Comparison of ENCODE assay signal across 9 cellular contexts in genomic region chr2:42878581-42878980, GRCh38.
A peak's percentile ranks its signal among the peaks of the same experiment; 100 is the strongest.
DNase-seq lines count a peak whose midpoint lies in the region; ATAC-seq, FAIRE-seq and TF ChIP-seq lines count a peak whose summit lies in the region.
"Had no signal": no experiment of that assay in that cellular context is flagged by ENCODE, and none has a peak within 500 bp of the region (broad histone marks: within the 10 kb centered on the region; RNA-seq: fewer than 3 reads in every experiment).

No MANE protein-coding gene starts in this region.

- H3K9me3 ChIP-seq in endothelial cell of umbilical vein (replicated peaks; ENCODE audit: control insufficient read depth, insufficient read depth, low read length) (no peaks in the 10 kb centered on the region), uterus (no peaks in the 10 kb centered on the region)

- peak; percentile 41 for DNase-seq in stimulated activated CD4-positive, alpha-beta T cell treated with anti-CD3 and anti-CD28 coated beads, Interleukin-15, amount 100 ng/mL, for 24 hours
- no peak for DNase-seq in stimulated activated CD4-positive, alpha-beta T cell treated with anti-CD3 and anti-CD28 coated beads, Interleukin-4, amount 100 ng/mL, for 4 hours
- DNase-seq in endothelial cell of umbilical vein (ENCODE audit: low read depth, low spot score) (peak; percentile 16), uterus (no peak), dorsolateral prefrontal cortex (no peak)
- no peak for DNase-seq in stimulated activated naive CD4-positive, alpha-beta T cell treated with Interleukin-2 at 50 U/mL for 16 hours (lab: John Stamatoyannopoulos, UW)
- DNase-seq in central memory CD4-positive, alpha-beta T cell: no peak
- DNase-seq: NCI-H524 treated with DMSO at 0.1 percent for 48 hours had no signal

- H2AFZ ChIP-seq in endothelial cell of umbilical vein (ENCODE audit: low read depth, low read length): no peak overlapping the region

- no peaks in the 10 kb centered on the region for H4K20me1 ChIP-seq in endothelial cell of umbilical vein (replicated peaks; ENCODE audit: control insufficient read depth, extremely low read depth, insufficient read depth, low read length)

- H3K27ac ChIP-seq in endothelial cell of umbilical vein (ENCODE audit: insufficient read depth, low read depth, low read length) (peak overlapping the region; percentile 72), uterus (peak overlapping the region; percentile 85 to 87), dorsolateral prefrontal cortex (peak overlapping the region in 5 of 59 donors; percentile 13 to 38 (median 36))

- intact Hi-C loops in endothelial cell of umbilical vein (cut with micrococcal nuclease): no loop called here
- intact Hi-C loops in uterus (cut with DNase I; ENCODE audit: low total_unique reads): no loop called here
- intact Hi-C loops in dorsolateral prefrontal cortex (cut with DNase I): no loop called here

- H3K9me1 ChIP-seq in endothelial cell of umbilical vein (replicated peaks; ENCODE audit: control insufficient read depth, extremely low read depth, insufficient read depth, low read length): no peaks in the 10 kb centered on the region

- no peak overlapping the region for H3K4me2 ChIP-seq in endothelial cell of umbilical vein (ENCODE audit: insufficient read depth, low read length)

- CTCF ChIA-PET in endothelial cell of umbilical vein (lab: Charles Lee): interaction anchor here (1.0 to 2.7 kb wide), 4 partner anchors 19 to 67 kb away, joined by 3 to 13 read pairs (median 6); no protein-coding TSS in a partner anchor

- H3K4me3 ChIP-seq in endothelial cell of umbilical vein (replicated peaks in 1 of 3; ENCODE audit: insufficient read depth in 1 of 3, low read depth in 1 of 3, low read length in 3 of 3) (no peak overlapping the region), uterus (no peak overlapping the region), dorsolateral prefrontal cortex (no peak overlapping the region)

- ATAC-seq in HG03066 (IDR thresholded peaks at IDR 0.05; ENCODE audit: low read depth, unreplicated experiment): peak; percentile 84

- H3K36me3 ChIP-seq in endothelial cell of umbilical vein (ENCODE audit: control insufficient read depth in 2 of 2, extremely low read depth in 1 of 2, insufficient read depth in 2 of 2, low read length in 2 of 2) (no peaks in the 10 kb centered on the region), uterus (no peaks in the 10 kb centered on the region)

- BruUV-seq in endothelial cell of umbilical vein (replicated peaks; lab: Mats Ljungman, UMichigan): no TSS peak

- dilution Hi-C loops in endothelial cell of umbilical vein (cut with MboI; ENCODE audit: extremely low pct_ligation_motif_present, low sequenced_read_pairs): no loop called here

- POLR2A ChIA-PET in endothelial cell of umbilical vein (lab: Charles Lee): no interaction called here

- TF ChIP-seq POLR2A in endothelial cell of umbilical vein (IDR thresholded peaks at IDR 0.05; ENCODE audit: low read depth, low read length) (no peak), uterus (IDR thresholded peaks at IDR 0.05) (no peak)

- H3K4me1 ChIP-seq in endothelial cell of umbilical vein (ENCODE audit: control insufficient read depth, extremely low read depth, insufficient read depth, low read length): peaks cover 51% of the 10 kb centered on the region
- peaks cover 7 to 14% of the 10 kb centered on the region in 2 donors for H3K4me1 ChIP-seq in uterus

- H3K27me3 ChIP-seq in endothelial cell of umbilical vein (ENCODE audit: control insufficient read depth in 2 of 2, insufficient read depth in 2 of 2, low read length in 2 of 2) (no peaks in the 10 kb centered on the region), uterus (no peaks in the 10 kb centered on the region), dorsolateral prefrontal cortex (no peaks in the 10 kb centered on the region)

- peak; percentile 26 for FAIRE-seq in endothelial cell of umbilical vein (lab: Jason Lieb, UNC)

- H3K79me2 ChIP-seq in endothelial cell of umbilical vein (ENCODE audit: control insufficient read depth, insufficient read depth, low read length): no peaks in the 10 kb centered on the region

- TF ChIP-seq CTCF in endothelial cell of umbilical vein (IDR thresholded peaks at IDR 0.05; ENCODE audit: extremely low read depth in 1 of 2, insufficient read depth in 1 of 2, low read depth in 1 of 2, low read length in 2 of 2) (no peak), uterus (IDR thresholded peaks at IDR 0.05) (no peak), dorsolateral prefrontal cortex (IDR thresholded peaks at IDR 0.05 in 54 of 56, conservative IDR thresholded peaks at IDR 0.05 in 2 of 56; ENCODE audit: low read depth in 1 of 56, partially characterized antibody in 56 of 56) (no peak)

- H3K9ac ChIP-seq in endothelial cell of umbilical vein (replicated peaks; ENCODE audit: extremely low read depth, insufficient read depth, low read length): no peak overlapping the region

TF ChIP-seq in endothelial cell of umbilical vein, 7 proteins besides CTCF, POLR2A, EP300 and RAD21:
- TF ChIP-seq FOS (IDR thresholded peaks at IDR 0.05; ENCODE audit: borderline replicate concordance, insufficient read depth, low read length) (no peak), MYC (IDR thresholded peaks at IDR 0.05; ENCODE audit: low read depth, low read length) (no peak), POLR2AphosphoS5 (IDR thresholded peaks at IDR 0.05; ENCODE audit: insufficient read depth, low read depth, low read length) (no peak), JUN (IDR thresholded peaks at IDR 0.05; ENCODE audit: borderline replicate concordance, insufficient read depth, insufficient read length, low read depth) (no peak), EZH2 (IDR thresholded peaks at IDR 0.05; ENCODE audit: borderline replicate concordance, low read depth, low read length, severe bottlenecking) (no peak), GATA2 (IDR thresholded peaks at IDR 0.05; ENCODE audit: insufficient read depth, insufficient read length, low read depth, low read length) (no peak), MAX (IDR thresholded peaks at IDR 0.05; ENCODE audit: insufficient read depth, insufficient read length) (no peak)

Comparison
In these comparisons a context has a peak if more than half of its experiments do, and no peak if none do; other contexts are left out.
1. DNase-seq: peak in stimulated activated CD4-positive, alpha-beta T cell treated with anti-CD3 and anti-CD28 coated beads, Interleukin-15, amount 100 ng/mL, for 24 hours (single experiment) and endothelial cell of umbilical vein (single experiment); none in stimulated activated CD4-positive, alpha-beta T cell treated with anti-CD3 and anti-CD28 coated beads, Interleukin-4, amount 100 ng/mL, for 4 hours (0 of 2), uterus (0 of 2), dorsolateral prefrontal cortex (0 of 10), stimulated activated naive CD4-positive, alpha-beta T cell treated with Interleukin-2 at 50 U/mL for 16 hours (single experiment) and central memory CD4-positive, alpha-beta T cell (single experiment).